9 cellular contexts compared by ENCODE assay signal in the genomic region with DNA sequence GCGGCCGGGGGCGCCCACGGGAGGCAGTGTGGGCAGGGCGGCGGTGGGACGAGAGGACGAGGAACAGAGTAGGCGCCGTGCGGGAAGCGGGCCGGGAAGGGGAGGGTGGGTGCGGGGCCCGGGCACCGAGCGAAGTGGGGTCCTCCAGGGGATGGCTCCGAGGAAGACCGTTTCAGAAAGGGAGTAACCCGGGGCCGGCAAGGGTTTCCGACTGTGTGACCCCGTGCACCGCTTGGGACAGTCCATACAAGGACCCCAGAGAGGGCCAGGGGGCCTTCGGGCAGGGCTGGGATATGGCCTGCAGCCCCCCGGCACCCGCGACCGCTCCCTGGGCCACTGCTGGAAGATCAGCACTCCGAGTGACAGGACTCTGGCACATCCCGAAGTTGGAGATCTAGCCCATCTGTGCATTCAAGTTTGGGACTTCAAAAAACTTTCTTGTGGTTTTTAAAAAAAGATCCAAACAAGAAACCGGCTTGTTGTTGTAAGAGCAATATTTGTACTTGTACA. TPM values are rescaled to one million over a fixed set of nuclear protein-coding genes. Genes with fewer than 3 reads are reported as not detected.
A peak's percentile ranks its signal among the peaks of the same experiment; 100 is the strongest.
DNase-seq lines count a peak whose midpoint lies in the region; ATAC-seq, FAIRE-seq and TF ChIP-seq lines count a peak whose summit lies in the region.
"Had no signal": no experiment of that assay in that cellular context is flagged by ENCODE, and none has a peak within 500 bp of the region (broad histone marks: within the 10 kb centered on the region; RNA-seq: fewer than 3 reads in every experiment).

No MANE protein-coding gene starts in this region.

- ATAC-seq in pancreas (peak in 2 of 4 donors; percentile 4 to 7), HG02852 (IDR thresholded peaks at IDR 0.05; ENCODE audit: unreplicated experiment) (no peak), GM19463 (IDR thresholded peaks at IDR 0.05; ENCODE audit: unreplicated experiment) (no peak)

- H3K27me3 ChIP-seq in pancreas = no peaks in the 10 kb centered on the region

- no peak for TF ChIP-seq CTCF in fibroblast of the aortic adventitia (IDR thresholded peaks at IDR 0.05; ENCODE audit: insufficient read depth, low read length)
- TF ChIP-seq CTCF in pancreas (IDR thresholded peaks at IDR 0.05) = no peak

- H3K9me3 ChIP-seq in pancreas = no peaks in the 10 kb centered on the region

- H3K4me3 ChIP-seq in fibroblast of the aortic adventitia (ENCODE audit: low read depth, low read length) (peak overlapping the region; percentile 71), pancreas (peak overlapping the region; percentile 51 to 80 (median 68))

- no peaks in the 10 kb centered on the region for H3K9me3 Mint-ChIP-seq in activated CD4-positive, alpha-beta memory T cell treated with anti-CD3 and anti-CD28 coated beads for 36 hours

- no peaks in the 10 kb centered on the region for H3K36me3 ChIP-seq in pancreas

- no peak overlapping the region for H3K27ac Mint-ChIP-seq in activated CD4-positive, alpha-beta memory T cell treated with anti-CD3 and anti-CD28 coated beads for 36 hours

- H3K4me3 Mint-ChIP-seq in activated CD4-positive, alpha-beta memory T cell treated with anti-CD3 and anti-CD28 coated beads for 36 hours = peak overlapping the region; percentile 55

- POLR2A ChIA-PET in activated CD4-positive, alpha-beta memory T cell treated with anti-CD3 and anti-CD28 coated beads for 36 hours (lab: Charles Lee) = no interaction called here

- CTCF ChIA-PET in activated CD4-positive, alpha-beta memory T cell treated with anti-CD3 and anti-CD28 coated beads for 36 hours (lab: Charles Lee) = no interaction called here

- intact Hi-C loops in activated CD4-positive, alpha-beta memory T cell treated with anti-CD3 and anti-CD28 coated beads for 36 hours (cut with micrococcal nuclease) = no loop called here
- intact Hi-C loops in pancreas (cut with DNase I) = loop anchor here in 2 of 3 donors (10.0 kb wide), 2 partner anchors 127 to 197 kb away; no protein-coding TSS in a partner anchor

- peaks cover 4% of the 10 kb centered on the region for H3K4me1 Mint-ChIP-seq in activated CD4-positive, alpha-beta memory T cell treated with anti-CD3 and anti-CD28 coated beads for 36 hours (ENCODE audit: low read depth)

- H3K36me3 Mint-ChIP-seq in activated CD4-positive, alpha-beta memory T cell treated with anti-CD3 and anti-CD28 coated beads for 36 hours = no peaks in the 10 kb centered on the region

- DNase-seq in activated naive CD4-positive, alpha-beta T cell treated with Interleukin-2 at 50 U/mL for 16 hours = peak; percentile 3
- DNase-seq in activated naive CD4-positive, alpha-beta T cell treated with anti-CD3 and anti-CD28 coated beads, Interleukin-2, amount 50 U/mL, for 16 hours = no peak
- DNase-seq in activated CD4-positive, alpha-beta memory T cell treated with anti-CD3 and anti-CD28 coated beads for 36 hours = peak; percentile 12
- DNase-seq in fibroblast of the aortic adventitia (ENCODE audit: low read depth) = peak; percentile 69
- DNase-seq in pancreas = peak in 4 of 6 donors; percentile 34 to 82 (median 54)
- no peak for DNase-seq in NCI-H510A treated with DMSO at 0.1 percent for 48 hours (lab: John Stamatoyannopoulos, UW)

- WGBS in pancreas, 2 donors = 0 to 3% methylated on average over 15 to 32 of the region's 32 CpGs

- H3K27ac ChIP-seq in pancreas = peak overlapping the region in 3 of 4 donors; percentile 62 to 87 (median 85)

- no peak for FAIRE-seq in pancreas (lab: Jason Lieb, UNC)
- FAIRE-seq: G401.6 had no signal

- H3K27me3 Mint-ChIP-seq in activated CD4-positive, alpha-beta memory T cell treated with anti-CD3 and anti-CD28 coated beads for 36 hours = peaks cover 6% of the 10 kb centered on the region

- H3K4me1 ChIP-seq in pancreas = peaks cover 0 to 11% (median 0%) of the 10 kb centered on the region in 3 donors

RNA-seq across cellular contexts. Expression of a gene that starts 0.4 kb away (rescaled TPM):
- 1 to 10 TPM in 1 of 2 experiments, under 1 TPM in 1; 0.87 to 1.2 TPM for total RNA-seq in activated CD4-positive, alpha-beta memory T cell treated with anti-CD3 and anti-CD28 coated beads for 36 hours
- 8.1 and 19.4 TPM in 2 replicates for total RNA-seq in fibroblast of the aortic adventitia (ENCODE audit: low replicate concordance)
- total RNA-seq in pancreas = 10 to 100 TPM in 3 of 6 donors, 1 to 10 TPM in 3; 7.8 to 19.5 (median 10.4) TPM
- polyA plus RNA-seq in pancreas = 10 to 100 TPM; 15.0 to 15.5 TPM

Comparison
In these comparisons a context has a peak if more than half of its experiments do, and no peak if none do; other contexts are left out.
1. DNase-seq: peak in activated naive CD4-positive, alpha-beta T cell treated with Interleukin-2 at 50 U/mL for 16 hours (single experiment), activated CD4-positive, alpha-beta memory T cell treated with anti-CD3 and anti-CD28 coated beads for 36 hours (single experiment), fibroblast of the aortic adventitia (single experiment) and pancreas (4 of 6); none in activated naive CD4-positive, alpha-beta T cell treated with anti-CD3 and anti-CD28 coated beads, Interleukin-2, amount 50 U/mL, for 16 hours (single experiment) and NCI-H510A treated with DMSO at 0.1 percent for 48 hours (single experiment).